In the genomic region with DNA sequence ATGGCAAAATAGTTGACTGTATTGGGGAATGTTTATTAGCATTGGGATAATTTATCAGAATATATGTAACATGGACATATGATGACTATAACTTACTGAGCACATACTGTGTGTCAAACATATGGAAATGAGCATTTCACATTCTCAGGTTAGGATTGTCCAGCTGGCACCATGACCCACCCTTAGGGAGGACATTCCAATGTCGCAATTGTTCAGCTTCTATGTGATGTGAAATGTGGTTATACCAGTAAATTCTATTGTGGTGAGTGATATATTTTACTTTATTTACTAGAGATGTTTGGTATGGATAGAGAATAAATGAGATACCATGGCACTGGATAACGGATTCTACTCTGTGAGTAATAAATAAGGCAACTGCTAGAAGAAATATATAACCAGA, we compare ENCODE assay signal across 10 cellular contexts. TPM values are rescaled to one million over a fixed set of nuclear protein-coding genes. Genes with fewer than 3 reads are reported as not detected.
"Had no signal": no experiment of that assay in that cellular context is flagged by ENCODE, and none has a peak within 500 bp of the region (broad histone marks: within the 10 kb centered on the region; RNA-seq: fewer than 3 reads in every experiment).

No MANE protein-coding gene starts in this region.

- H3K9ac ChIP-seq: GM23248 had no signal

- H3K36me3 ChIP-seq: HAP-1 had no signal

- H3K4me3 Mint-ChIP-seq: HFFc6 had no signal

- H3K4me1 ChIP-seq: HAP-1 had no signal

- H2AFZ ChIP-seq: GM23248 had no signal

- H3K27ac ChIP-seq: GM23248, HL-60 had no signal

- DNase-seq: GM23248, GOT3, H7, HFFc6, IMR-90 had no signal

- H3K9me3 ChIP-seq: HAP-1 had no signal

- FAIRE-seq: HepG2 had no signal

- H3K27ac Mint-ChIP-seq: HFFc6 had no signal

- H3K4me3 ChIP-seq: GM23248, HAP-1 had no signal

RNA-seq across cellular contexts. Expression of a gene that starts 50.4 kb away (rescaled TPM):
- total RNA-seq: GM23248, H4, H7, HepG2, HFFc6, HT1080, IMR-90 had no signal
- polyA plus RNA-seq: GM23248, HepG2, IMR-90 had no signal
